27 cellular contexts compared by ENCODE assay signal in the genomic region with DNA sequence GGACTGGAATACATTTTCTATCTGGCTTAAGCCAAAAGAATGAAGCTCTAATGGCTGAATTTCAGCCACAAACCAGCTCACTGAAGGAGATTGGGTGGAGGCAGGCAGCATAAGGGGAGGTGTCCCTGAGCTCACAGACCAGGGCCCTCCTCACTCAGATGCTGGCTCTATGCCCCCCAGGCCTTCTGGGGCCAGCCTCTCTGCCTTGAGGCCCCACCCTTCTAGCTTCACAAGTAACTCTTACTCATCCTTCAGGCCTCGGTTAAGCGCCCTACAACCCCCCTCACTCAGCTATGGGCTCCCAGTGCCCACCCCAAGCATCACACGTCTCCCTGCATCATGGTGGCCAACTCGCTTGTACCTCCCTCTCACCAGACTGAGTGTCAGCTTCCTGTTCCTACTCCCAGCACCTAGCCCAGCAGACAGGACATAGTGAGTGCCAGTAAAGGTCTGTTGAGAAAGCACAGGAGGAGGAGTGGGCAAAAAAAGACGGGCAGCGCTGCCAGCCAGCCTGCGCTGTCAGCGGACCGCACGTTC.
"Had no signal": no experiment of that assay in that cellular context is flagged by ENCODE, and none has a peak within 500 bp of the region (broad histone marks: within the 10 kb centered on the region; RNA-seq: fewer than 3 reads in every experiment).

No MANE protein-coding gene starts in this region.

- H3K36me3 Mint-ChIP-seq: naive thymus-derived CD8-positive, alpha-beta T cell had no signal

- H3K4me3 ChIP-seq: coronary artery, hepatocyte, prostate gland, stomach, upper lobe of left lung had no signal

- H3K4me1 ChIP-seq: prostate gland had no signal

- H3K4me2 ChIP-seq: hepatocyte had no signal

- H2AFZ ChIP-seq: hepatocyte had no signal

- DNase-seq: activated CD4-positive, alpha-beta T cell treated with anti-CD3 and anti-CD28 coated beads for 4 hours; activated CD4-positive, alpha-beta T cell treated with anti-CD3 and anti-CD28 coated beads, Interleukin-2, amount 50 U/mL, for 48 hours; activated CD4-positive, CD25-positive, alpha-beta regulatory T cell; activated CD8-positive, alpha-beta memory T cell treated with anti-CD3 and anti-CD28 coated beads, Interleukin-2, amount 50 U/mL, for 48 hours; activated naive CD4-positive, alpha-beta T cell treated with anti-CD3 and anti-CD28 coated beads, Interleukin-2, amount 10 ng/mL, durations not matched to agents 7 days and 5 days; activated T-cell treated with anti-CD3 and anti-CD28 coated beads, Interleukin-2, amount 50 U/mL, for 4 hours; amygdala; cerebellar nuclear complex; foreskin melanocyte; glutamatergic neuron; left ventricle myocardium superior; mammary epithelial cell; naive thymus-derived CD8-positive, alpha-beta T cell; right cardiac atrium; stimulated activated CD4-positive, alpha-beta T cell treated with anti-CD3 and anti-CD28 coated beads, Interleukin-12 subunit alpha, Interleukin-12 subunit beta, amount 100 ng/mL, for 4 hours; stimulated activated CD4-positive, alpha-beta T cell treated with anti-CD3 and anti-CD28 coated beads, Interleukin-1b, Interleukin-23, amount 100 ng/mL, for 48 hours; stomach; T1000 had no signal

- H3K4me1 Mint-ChIP-seq: activated naive CD4-positive, alpha-beta T cell treated with anti-CD3 and anti-CD28 coated beads, Interleukin-2, amount 10 ng/mL, durations not matched to agents 7 days and 5 days; mesothelial cell of epicardium had no signal

- H3K27me3 Mint-ChIP-seq: activated naive CD4-positive, alpha-beta T cell treated with anti-CD3 and anti-CD28 coated beads, Interleukin-2, amount 10 ng/mL, durations not matched to agents 7 days and 5 days had no signal

- H3K9me3 ChIP-seq: prostate gland, stomach, upper lobe of left lung had no signal

- H3K27ac ChIP-seq: coronary artery, epithelial cell of prostate, hepatocyte, prostate gland, upper lobe of left lung had no signal

- H3K4me3 Mint-ChIP-seq: activated naive CD4-positive, alpha-beta T cell treated with anti-CD3 and anti-CD28 coated beads, Interleukin-2, amount 10 ng/mL, durations not matched to agents 7 days and 5 days; activated T-cell treated with anti-CD3 and anti-CD28 coated beads, Interleukin-2, amount 50 U/mL, for 4 hours; mesothelial cell of epicardium; naive thymus-derived CD8-positive, alpha-beta T cell; T-helper 1 cell treated with Interleukin-12 subunit alpha and Interleukin-12 subunit beta and Interleukin-4 antibody, amounts not matched to agents 30 μg/mL and 1 μg/mL, for 36 hours had no signal

- FAIRE-seq: bronchial epithelial cell had no signal

- H3K36me3 ChIP-seq: prostate gland, upper lobe of left lung had no signal

- H3K9me3 Mint-ChIP-seq: activated naive CD4-positive, alpha-beta T cell treated with anti-CD3 and anti-CD28 coated beads, Interleukin-2, amount 10 ng/mL, durations not matched to agents 7 days and 5 days; activated T-cell treated with anti-CD3 and anti-CD28 coated beads, Interleukin-2, amount 50 U/mL, for 4 hours; activated T-helper 2 cell treated with anti-CD3 and anti-CD28 coated beads, Interferon-gamma antibody, Interleukin-2, Interleukin-4, amounts not matched to agents 10 μg/mL and 5 μg/mL and 100 μg/mL, durations not matched to agents 14 hours and 24 hours and 36 hours; naive thymus-derived CD8-positive, alpha-beta T cell; T-helper 1 cell treated with Interleukin-12 subunit alpha and Interleukin-12 subunit beta and Interleukin-4 antibody, amounts not matched to agents 30 μg/mL and 1 μg/mL, for 36 hours had no signal

- H3K27ac Mint-ChIP-seq: activated naive CD4-positive, alpha-beta T cell treated with anti-CD3 and anti-CD28 coated beads, Interleukin-2, amount 10 ng/mL, durations not matched to agents 7 days and 5 days; activated T-helper 2 cell treated with anti-CD3 and anti-CD28 coated beads, Interferon-gamma antibody, Interleukin-2, Interleukin-4, amounts not matched to agents 10 μg/mL and 5 μg/mL and 100 μg/mL, durations not matched to agents 14 hours and 24 hours and 36 hours; mesothelial cell of epicardium; naive thymus-derived CD8-positive, alpha-beta T cell; T-helper 1 cell treated with Interleukin-12 subunit alpha and Interleukin-12 subunit beta and Interleukin-4 antibody, amounts not matched to agents 30 μg/mL and 1 μg/mL, for 36 hours had no signal

- ATAC-seq: activated T-cell treated with anti-CD3 and anti-CD28 coated beads, Interleukin-2, amount 50 U/mL, for 4 hours; left ventricle myocardium superior; naive thymus-derived CD8-positive, alpha-beta T cell; right cardiac atrium had no signal

- H3K27me3 ChIP-seq: hepatocyte, stomach, upper lobe of left lung had no signal
